Comparison of ENCODE assay signal across 9 cellular contexts in the genomic region with DNA sequence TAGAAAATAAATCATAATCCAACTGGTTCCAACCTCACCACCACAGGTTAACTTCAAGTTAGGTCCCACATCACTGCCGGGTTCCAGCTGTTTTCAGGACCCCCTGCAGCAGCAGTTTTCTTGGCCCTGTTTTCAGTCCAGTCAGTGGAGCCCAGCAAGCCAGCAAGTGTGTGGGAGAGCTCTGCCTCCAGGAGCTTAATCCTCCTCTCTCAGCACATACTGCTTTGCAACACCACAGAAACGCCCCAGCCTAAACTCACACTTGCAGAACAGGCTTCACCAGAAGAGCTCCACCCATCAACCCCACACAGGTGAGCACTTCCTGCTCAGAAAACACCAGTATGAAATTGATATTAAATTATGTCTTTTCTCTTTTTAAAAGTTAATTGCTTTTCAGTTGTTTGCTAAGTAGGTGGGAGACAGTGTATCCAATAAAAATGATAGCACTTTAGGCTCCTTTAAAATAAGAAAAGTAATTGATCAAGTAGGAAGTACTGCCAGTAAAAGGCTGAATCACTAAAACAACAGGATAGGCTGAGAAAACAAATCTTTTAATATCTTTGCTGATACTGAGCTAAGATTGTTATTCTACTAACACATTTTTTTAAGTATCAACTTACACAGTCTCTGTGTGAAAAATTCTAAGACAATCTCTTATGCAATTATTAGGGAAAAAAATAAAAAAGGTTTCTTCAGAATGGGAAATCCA.
DNase-seq lines count a peak whose midpoint lies in the region; ATAC-seq and TF ChIP-seq lines count a peak whose summit lies in the region.
"Had no signal": no experiment of that assay in that cellular context is flagged by ENCODE, and none has a peak within 500 bp of the region (broad histone marks: within the 10 kb centered on the region; RNA-seq: fewer than 3 reads in every experiment).

No MANE protein-coding gene starts in this region.

- no peak for ATAC-seq in CD8-positive, alpha-beta T cell
- peak; percentile 97 for ATAC-seq in mucosa of descending colon
- ATAC-seq in SK-N-SH treated with all-trans-retinoic acid at 6 μM for 48 hours, result no peak
- no peak for ATAC-seq in omental fat pad (ENCODE audit: low FRiP score)

- H3K27me3 ChIP-seq in CD8-positive, alpha-beta T cell (ENCODE audit: insufficient read depth, low read length), result no peaks in the 10 kb centered on the region
- H3K27me3 ChIP-seq: spleen had no signal

- H3K27ac ChIP-seq in CD8-positive, alpha-beta T cell (ENCODE audit: low read depth, low read length), result no peak overlapping the region
- H3K27ac ChIP-seq: spleen had no signal

- POLR2A ChIA-PET in CD8-positive, alpha-beta T cell (lab: Charles Lee), result no interaction called here

- H3K27ac Mint-ChIP-seq in CD8-positive, alpha-beta T cell, result no peak overlapping the region

- no peaks in the 10 kb centered on the region for H3K36me3 ChIP-seq in CD8-positive, alpha-beta T cell (ENCODE audit: insufficient read depth, low read length)
- H3K36me3 ChIP-seq in mucosa of descending colon (ENCODE audit: low read depth), result no peaks in the 10 kb centered on the region
- H3K36me3 ChIP-seq: spleen had no signal

- H3K36me3 Mint-ChIP-seq in CD8-positive, alpha-beta T cell, result no peaks in the 10 kb centered on the region

- in situ Hi-C loops in T47D (cut with HindIII; ENCODE audit: low pct_unique_long_range_greater_than_20kb, low sequenced_read_pairs), result no loop called here

- peaks cover 16% of the 10 kb centered on the region for H3K4me1 Mint-ChIP-seq in CD8-positive, alpha-beta T cell (ENCODE audit: low read depth)

- CTCF ChIA-PET in CD8-positive, alpha-beta T cell (lab: Charles Lee), result no interaction called here

- TF ChIP-seq CTCF in CD8-positive, alpha-beta T cell (IDR thresholded peaks at IDR 0.05), result no peak
- TF ChIP-seq CTCF in mucosa of descending colon (IDR thresholded peaks at IDR 0.05), result no peak
- no peak for TF ChIP-seq CTCF in omental fat pad (IDR thresholded peaks at IDR 0.05)

- no peaks in the 10 kb centered on the region for H3K9me3 ChIP-seq in CD8-positive, alpha-beta T cell (ENCODE audit: low read length)
- H3K9me3 ChIP-seq in mucosa of descending colon, result no peaks in the 10 kb centered on the region
- H3K9me3 ChIP-seq: spleen had no signal

- peak in 2 of 7 experiments; percentile 11 to 14 for DNase-seq in CD8-positive, alpha-beta T cell
- DNase-seq in NCI-H1417 (lab: John Stamatoyannopoulos, UW) (peak in 2 of 3 experiments; percentile 38 to 78), T47D (ENCODE audit: low read depth in 1 of 2, low spot score in 1 of 2) (peak; percentile 79 to 97), mucosa of descending colon (peak; percentile 71 to 92 (median 83)), inferior parietal cortex (ENCODE audit: extremely low spot score) (no peak), NCI-H345 (lab: John Stamatoyannopoulos, UW) (no peak), omental fat pad (ENCODE audit: low spot score) (no peak)
- DNase-seq: spleen had no signal

- peak overlapping the region; percentile 46 for H3K4me3 Mint-ChIP-seq in CD8-positive, alpha-beta T cell

- no peak overlapping the region for H3K4me3 ChIP-seq in CD8-positive, alpha-beta T cell (ENCODE audit: low read depth, low read length)
- H3K4me3 ChIP-seq in mucosa of descending colon, result no peak overlapping the region
- H3K4me3 ChIP-seq: spleen had no signal

- no peaks in the 10 kb centered on the region for H3K9me3 Mint-ChIP-seq in CD8-positive, alpha-beta T cell

- intact Hi-C loops in CD8-positive, alpha-beta T cell (cut with DNase I, micrococcal nuclease), result no loop called here
- intact Hi-C loops in mucosa of descending colon (cut with DNase I, micrococcal nuclease), result no loop called here

- peaks cover 9% of the 10 kb centered on the region for H3K4me1 ChIP-seq in CD8-positive, alpha-beta T cell (ENCODE audit: insufficient read depth, low read length)
- no peaks in the 10 kb centered on the region for H3K4me1 ChIP-seq in mucosa of descending colon (ENCODE audit: low read depth)

- no peaks in the 10 kb centered on the region for H3K27me3 Mint-ChIP-seq in CD8-positive, alpha-beta T cell (ENCODE audit: low read depth)

TF ChIP-seq in SK-N-SH treated with all-trans-retinoic acid at 6 μM for 48 hours, 23 proteins besides CTCF, POLR2A, EP300 and RAD21:
- no peak for TF ChIP-seq ARNTL (CRISPR knock-in tag; IDR thresholded peaks at IDR 0.05; ENCODE audit: borderline replicate concordance, low read depth)
- TF ChIP-seq BACH2 (CRISPR knock-in tag; IDR thresholded peaks at IDR 0.05; ENCODE audit: borderline replicate concordance), result no peak
- TF ChIP-seq PPARA (CRISPR knock-in tag; IDR thresholded peaks at IDR 0.05; ENCODE audit: borderline replicate concordance), result no peak

Comparison
In these comparisons a context has a peak if more than half of its experiments do, and no peak if none do; other contexts are left out.
1. DNase-seq: peak in NCI-H1417 (2 of 3), T47D (2 of 2) and mucosa of descending colon (3 of 3); none in inferior parietal cortex (single experiment), NCI-H345 (single experiment) and omental fat pad (single experiment).